Comparison of ENCODE assay signal across 9 cellular contexts in the genomic region with DNA sequence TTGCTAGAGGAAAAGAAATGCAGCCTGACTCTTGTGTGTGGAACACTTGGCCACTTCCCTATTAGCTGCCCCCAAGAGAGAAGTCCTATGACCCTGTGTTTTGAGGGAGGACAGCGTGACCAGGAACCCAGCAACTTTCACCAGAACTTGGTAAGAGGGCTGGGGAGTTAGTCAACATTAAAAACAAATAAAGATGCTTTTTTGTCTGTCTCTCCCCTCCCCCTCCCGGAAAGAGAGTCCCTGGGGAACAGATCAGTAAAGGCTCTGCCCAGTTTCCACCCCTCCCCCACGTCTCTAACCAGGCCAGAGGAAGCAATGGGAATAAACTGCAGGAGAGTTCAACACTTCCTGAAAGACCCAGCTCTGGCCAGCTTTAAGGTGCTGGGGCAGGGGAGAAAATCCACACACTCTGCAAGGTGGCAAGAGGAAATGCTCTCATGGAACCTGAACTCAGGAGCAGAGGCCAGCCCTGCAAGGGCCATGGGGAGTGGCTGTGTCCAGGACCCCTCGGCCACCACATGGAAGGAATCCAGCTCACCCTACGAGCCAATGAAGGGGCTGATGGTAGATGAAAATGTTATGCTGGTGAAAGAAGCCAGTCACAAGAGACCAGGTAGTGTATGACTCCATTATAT. TPM values are rescaled to one million over a fixed set of nuclear protein-coding genes. Genes with fewer than 3 reads are reported as not detected.
A peak's percentile ranks its signal among the peaks of the same experiment; 100 is the strongest.
DNase-seq lines count a peak whose midpoint lies in the region; ATAC-seq, FAIRE-seq and TF ChIP-seq lines count a peak whose summit lies in the region.
"Had no signal": no experiment of that assay in that cellular context is flagged by ENCODE, and none has a peak within 500 bp of the region (broad histone marks: within the 10 kb centered on the region; RNA-seq: fewer than 3 reads in every experiment).

No MANE protein-coding gene starts in this region.

- H3K4me1 ChIP-seq in astrocyte (ENCODE audit: insufficient read depth, low read length) = no peaks in the 10 kb centered on the region

- H3K9ac ChIP-seq in astrocyte (ENCODE audit: low read length) = no peak overlapping the region

- no peaks in the 10 kb centered on the region for H3K36me3 Mint-ChIP-seq in astrocyte (ENCODE audit: low read depth, unreplicated experiment)
- H3K36me3 Mint-ChIP-seq in T-helper 17 cell (ENCODE audit: low read depth) = peaks cover 3% of the 10 kb centered on the region
- no peaks in the 10 kb centered on the region for H3K36me3 Mint-ChIP-seq in activated CD8-positive, alpha-beta memory T cell treated with anti-CD3 and anti-CD28 coated beads, Interleukin-2, amount 10 ng/mL, durations not matched to agents 7 days and 5 days

- no peak for TF ChIP-seq CTCF in astrocyte (IDR thresholded peaks at IDR 0.05; ENCODE audit: insufficient read depth, low read depth, low read length)

- peaks cover 11% of the 10 kb centered on the region for H3K4me1 Mint-ChIP-seq in astrocyte (ENCODE audit: low read depth, unreplicated experiment)
- H3K4me1 Mint-ChIP-seq in T-helper 17 cell = peaks cover 11% of the 10 kb centered on the region
- no peaks in the 10 kb centered on the region for H3K4me1 Mint-ChIP-seq in activated CD8-positive, alpha-beta memory T cell treated with anti-CD3 and anti-CD28 coated beads, Interleukin-2, amount 10 ng/mL, durations not matched to agents 7 days and 5 days

- FAIRE-seq in astrocyte (lab: Jason Lieb, UNC) = no peak

- CTCF ChIA-PET in activated CD8-positive, alpha-beta memory T cell treated with anti-CD3 and anti-CD28 coated beads, Interleukin-2, amount 10 ng/mL, durations not matched to agents 7 days and 5 days (lab: Charles Lee) = interaction anchor here (0.6 to 2.2 kb wide), 4 partner anchors 13 to 50 kb away, joined by 3 to 6 read pairs (median 4); partner anchors contain the start of gene SH3PXD2A

- H3K9me3 ChIP-seq in astrocyte (ENCODE audit: insufficient read depth, low read depth, low read length) (no peaks in the 10 kb centered on the region), T-helper 17 cell (ENCODE audit: control insufficient read depth, low read length, poor library complexity, severe bottlenecking) (no peaks in the 10 kb centered on the region)

- H3K36me3 ChIP-seq in H7 (replicated peaks; ENCODE audit: control insufficient read depth, insufficient read depth, low read length) (no peaks in the 10 kb centered on the region), astrocyte (ENCODE audit: insufficient read depth, low read length) (no peaks in the 10 kb centered on the region)

- H3K27me3 ChIP-seq in H7 (ENCODE audit: control insufficient read depth, insufficient read depth, low read length) = no peaks in the 10 kb centered on the region
- H3K27me3 ChIP-seq in astrocyte (ENCODE audit: insufficient read depth, low read length) = no peaks in the 10 kb centered on the region
- no peaks in the 10 kb centered on the region for H3K27me3 ChIP-seq in layer of hippocampus (ENCODE audit: control insufficient read depth, insufficient read depth, low read length)

- H3K27me3 Mint-ChIP-seq in astrocyte (ENCODE audit: low read depth, unreplicated experiment) (no peaks in the 10 kb centered on the region), T-helper 17 cell (peaks cover 36% of the 10 kb centered on the region)
- peaks cover 22% of the 10 kb centered on the region for H3K27me3 Mint-ChIP-seq in activated CD8-positive, alpha-beta memory T cell treated with anti-CD3 and anti-CD28 coated beads, Interleukin-2, amount 10 ng/mL, durations not matched to agents 7 days and 5 days

- H3K27ac ChIP-seq in astrocyte (ENCODE audit: low read depth, low read length) (no peak overlapping the region), layer of hippocampus (ENCODE audit: low read depth, low read length) (peak overlapping the region; percentile 50)
- H3K27ac ChIP-seq: SK-N-MC had no signal

- no peak for ATAC-seq in T-helper 17 cell
- ATAC-seq in activated CD8-positive, alpha-beta memory T cell treated with anti-CD3 and anti-CD28 coated beads, Interleukin-2, amount 10 ng/mL, durations not matched to agents 7 days and 5 days = no peak

- H3K4me3 ChIP-seq in H7 (ENCODE audit: insufficient read depth, low read depth, low read length) = no peak overlapping the region
- no peak overlapping the region for H3K4me3 ChIP-seq in astrocyte (ENCODE audit: insufficient read depth, low read depth, low read length)
- H3K4me3 ChIP-seq: SK-N-MC had no signal

- H3K4me2 ChIP-seq in astrocyte (ENCODE audit: low read length) = peak overlapping the region; percentile 5

- peaks cover 2% of the 10 kb centered on the region for H3K9me3 Mint-ChIP-seq in astrocyte (ENCODE audit: unreplicated experiment)
- H3K9me3 Mint-ChIP-seq in activated CD8-positive, alpha-beta memory T cell treated with anti-CD3 and anti-CD28 coated beads, Interleukin-2, amount 10 ng/mL, durations not matched to agents 7 days and 5 days (ENCODE audit: low read depth) = peaks cover 2% of the 10 kb centered on the region

- H3K79me2 ChIP-seq in astrocyte (ENCODE audit: insufficient read depth, low read length) = peaks cover 26% of the 10 kb centered on the region

- H4K20me1 ChIP-seq in astrocyte (ENCODE audit: insufficient read depth, low read length) = peaks cover 36% of the 10 kb centered on the region

- H3K4me3 Mint-ChIP-seq in astrocyte (ENCODE audit: unreplicated experiment) (no peak overlapping the region), T-helper 17 cell (no peak overlapping the region)
- no peak overlapping the region for H3K4me3 Mint-ChIP-seq in activated CD8-positive, alpha-beta memory T cell treated with anti-CD3 and anti-CD28 coated beads, Interleukin-2, amount 10 ng/mL, durations not matched to agents 7 days and 5 days

- H3K27ac Mint-ChIP-seq in astrocyte (ENCODE audit: unreplicated experiment) = no peak overlapping the region
- no peak overlapping the region for H3K27ac Mint-ChIP-seq in T-helper 17 cell
- H3K27ac Mint-ChIP-seq in activated CD8-positive, alpha-beta memory T cell treated with anti-CD3 and anti-CD28 coated beads, Interleukin-2, amount 10 ng/mL, durations not matched to agents 7 days and 5 days = no peak overlapping the region

- H2AFZ ChIP-seq in astrocyte (ENCODE audit: low read depth, low read length) = no peak overlapping the region

- DNase-seq in H7 = peak; percentile 74
- no peak for DNase-seq in astrocyte (ENCODE audit: low read depth)
- DNase-seq in smooth muscle cell of the brain vasculature (ENCODE audit: low read depth, low spot score) = peak; percentile 59
- DNase-seq in T-helper 17 cell = no peak
- no peak for DNase-seq in mesenteric fat pad (ENCODE audit: low spot score)
- no peak for DNase-seq in DMS79 (lab: John Stamatoyannopoulos, UW)
- no peak for DNase-seq in activated CD8-positive, alpha-beta memory T cell treated with anti-CD3 and anti-CD28 coated beads, Interleukin-2, amount 10 ng/mL, durations not matched to agents 7 days and 5 days

RNA-seq across cellular contexts. Expression of gene SH3PXD2A, which starts 21.5 kb away (rescaled TPM):
- total RNA-seq in H7 (2014; rRNA removed; shearing (Covaris generic)) = 6.8 and 8.1 TPM in 2 replicates
- total RNA-seq in astrocyte (17.3 and 25.8 TPM in 2 replicates), T-helper 17 cell (10 to 100 TPM in 1 of 2 donors, 1 to 10 TPM in 1; 7.2 to 10.9 TPM), mesenteric fat pad (51.3 TPM)
- 10 to 100 TPM; 12.4 to 14.5 TPM for total RNA-seq in activated CD8-positive, alpha-beta memory T cell treated with anti-CD3 and anti-CD28 coated beads, Interleukin-2, amount 10 ng/mL, durations not matched to agents 7 days and 5 days

Comparison
In these comparisons a context has a peak if more than half of its experiments do, and no peak if none do; other contexts are left out.
1. DNase-seq: peak in H7 (single experiment) and smooth muscle cell of the brain vasculature (single experiment); none in astrocyte (single experiment), T-helper 17 cell (0 of 3), mesenteric fat pad (single experiment), DMS79 (single experiment) and activated CD8-positive, alpha-beta memory T cell treated with anti-CD3 and anti-CD28 coated beads, Interleukin-2, amount 10 ng/mL, durations not matched to agents 7 days and 5 days (single experiment).